Comparison of ENCODE assay signal across 14 cellular contexts in the genomic region with DNA sequence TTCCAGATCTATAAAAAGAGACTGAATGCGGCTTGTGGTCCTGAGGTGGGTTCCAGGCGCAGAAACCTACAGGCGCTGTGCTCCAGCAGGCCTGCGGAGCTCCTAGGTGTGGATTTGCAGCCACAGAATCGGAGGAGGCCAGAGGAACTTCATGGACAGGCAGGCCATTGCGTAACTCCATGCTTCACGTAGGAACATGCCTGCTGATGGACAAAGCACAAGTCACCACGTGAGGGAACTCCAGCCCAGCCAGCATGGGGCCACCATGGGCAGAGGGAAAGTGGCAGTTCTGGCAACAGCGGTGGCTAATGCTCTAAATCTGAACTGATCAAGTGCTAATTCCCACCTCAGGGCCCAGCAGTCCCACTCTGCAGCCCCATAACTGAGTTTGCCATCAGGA. TPM values are rescaled to one million over a fixed set of nuclear protein-coding genes. Genes with fewer than 3 reads are reported as not detected.
"Had no signal": no experiment of that assay in that cellular context is flagged by ENCODE, and none has a peak within 500 bp of the region (broad histone marks: within the 10 kb centered on the region; RNA-seq: fewer than 3 reads in every experiment).

No MANE protein-coding gene starts in this region.

RNA-seq across cellular contexts. Expression of a gene that starts 17.2 kb away (rescaled TPM):
- total RNA-seq: subcutaneous adipose tissue, suprapubic skin, temporal lobe, testis, thoracic aorta, thyroid gland, tibial nerve, transverse colon, upper lobe of left lung, upper lobe of right lung, ureter, urinary bladder, vagina had no signal
- polyA plus RNA-seq: thymus, urinary bladder had no signal

RNA-seq across cellular contexts. Expression of a gene that starts 29.1 kb away (rescaled TPM):
- total RNA-seq: subcutaneous adipose tissue, suprapubic skin, thoracic aorta, tibial nerve, upper lobe of right lung, ureter, vagina had no signal
- polyA plus RNA-seq: urinary bladder had no signal
